ENCODE assay signal across 15 cellular contexts in the genomic region with DNA sequence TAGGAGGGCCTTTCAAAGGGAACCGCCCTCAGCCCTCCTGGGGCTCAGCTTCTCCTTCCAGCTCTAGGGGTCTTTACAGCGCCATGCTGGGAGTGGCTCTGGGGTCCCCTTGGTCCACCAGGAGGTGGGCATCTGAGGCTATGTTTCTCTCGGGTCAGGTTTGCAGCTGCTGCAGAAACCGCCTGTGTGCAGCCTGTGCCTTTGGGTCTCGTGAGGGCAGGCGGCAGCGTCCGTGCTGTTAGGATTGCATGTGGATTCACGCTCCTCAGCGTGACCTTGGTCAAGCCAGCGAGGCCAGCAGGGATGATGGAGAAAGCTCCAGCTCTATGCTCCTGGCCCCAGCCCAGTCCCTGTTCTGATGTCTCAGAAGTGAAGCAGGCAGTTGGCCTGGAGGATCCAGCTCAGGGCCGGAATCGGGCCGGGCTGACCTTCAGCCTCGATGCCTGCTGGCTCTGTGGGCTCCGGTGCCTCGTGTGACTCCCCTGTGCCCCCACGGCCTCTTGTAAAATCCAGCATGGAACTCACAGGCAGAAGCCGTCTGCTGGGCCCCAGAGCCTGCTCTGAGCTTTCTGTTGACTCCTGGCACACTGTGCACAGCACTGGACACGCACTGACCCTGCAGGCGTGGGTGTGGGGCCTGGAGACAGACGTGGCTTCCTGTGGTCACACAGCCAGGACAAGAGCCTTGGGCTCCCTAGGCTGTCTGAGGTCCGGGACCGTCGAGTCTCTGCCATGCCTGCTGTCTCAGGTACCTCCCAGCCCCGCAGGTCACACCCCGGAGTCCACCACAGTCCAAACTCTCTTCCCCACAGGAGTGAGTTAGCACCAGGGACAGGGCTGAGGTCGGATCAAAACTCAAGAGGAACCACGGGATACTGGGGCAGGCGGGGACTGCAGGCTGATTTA. TPM values are rescaled to one million over a fixed set of nuclear protein-coding genes. Genes with fewer than 3 reads are reported as not detected.
DNase-seq lines count a peak whose midpoint lies in the region; ATAC-seq, FAIRE-seq and TF ChIP-seq lines count a peak whose summit lies in the region.
"Had no signal": no experiment of that assay in that cellular context is flagged by ENCODE, and none has a peak within 500 bp of the region (broad histone marks: within the 10 kb centered on the region; RNA-seq: fewer than 3 reads in every experiment).

No MANE protein-coding gene starts in this region.

- H2BK120ac ChIP-seq in IMR-90 (ENCODE audit: low read depth, low read length): no peak overlapping the region

- H3K4me2 ChIP-seq in IMR-90 (ENCODE audit: low read depth, low read length) (no peak overlapping the region), GM23248 (ENCODE audit: unreplicated experiment) (no peak overlapping the region)

- H2AK5ac ChIP-seq in IMR-90 (ENCODE audit: low read depth, low read length): no peak overlapping the region

- peak overlapping the region; percentile 25 for H2AFZ ChIP-seq in IMR-90 (replicated peaks; ENCODE audit: low read length, poor library complexity)
- H2AFZ ChIP-seq in GM23248: no peak overlapping the region

- no peaks in the 10 kb centered on the region for H3K9me2 ChIP-seq in GM23248 (ENCODE audit: insufficient read depth)

- H4K5ac ChIP-seq in IMR-90 (ENCODE audit: low read depth, low read length): no peak overlapping the region

- no peaks in the 10 kb centered on the region for H3K9me1 ChIP-seq in IMR-90 (ENCODE audit: insufficient read depth, low read length)

- no peak overlapping the region for H3K9ac ChIP-seq in IMR-90 (ENCODE audit: low read depth, low read length)
- no peak overlapping the region for H3K9ac ChIP-seq in GM23248

- TF ChIP-seq POLR2A in IMR-90 (IDR thresholded peaks at IDR 0.05; ENCODE audit: low read depth, low read length): no peak
- no peak for TF ChIP-seq POLR2A in Peyer's patch (IDR thresholded peaks at IDR 0.05)

- H3K9me3 ChIP-seq in IMR-90 (ENCODE audit: control insufficient read depth, insufficient read depth, low read length) (peaks cover 22% of the 10 kb centered on the region), Peyer's patch (no peaks in the 10 kb centered on the region), right cardiac atrium (ENCODE audit: control insufficient read depth, low read length) (no peaks in the 10 kb centered on the region), GM23248 (ENCODE audit: low read depth) (no peaks in the 10 kb centered on the region)
- H3K9me3 ChIP-seq: Caco-2, ovary had no signal

- POLR2A ChIA-PET in IMR-90 (lab: Charles Lee; ENCODE audit: unreplicated experiment): no interaction called here

- CTCF ChIA-PET in IMR-90 (lab: Yijun Ruan, JAX): interaction anchor here (1.8 kb wide), 1 partner anchor 10 kb away, joined by 7 read pairs; no protein-coding TSS in a partner anchor

- peaks cover 2% of the 10 kb centered on the region; the same call in 1 of the 2 replicates for H3K4me1 ChIP-seq in IMR-90 (ENCODE audit: control insufficient read depth, insufficient read depth, low read length)
- no peaks in the 10 kb centered on the region for H3K4me1 ChIP-seq in Peyer's patch
- H3K4me1 ChIP-seq in right cardiac atrium (ENCODE audit: control insufficient read depth, insufficient read depth, low read length): no peaks in the 10 kb centered on the region
- H3K4me1 ChIP-seq in GM23248 (ENCODE audit: insufficient read depth): no peaks in the 10 kb centered on the region
- H3K4me1 ChIP-seq: Caco-2 had no signal

- no peak for DNase-seq in IMR-90
- peak in 2 of 3 donors; percentile 37 to 38 for DNase-seq in Peyer's patch
- peak in 1 of 3 donors; percentile 53 for DNase-seq in right cardiac atrium
- DNase-seq in posterior vena cava (ENCODE audit: low spot score): peak; percentile 71
- DNase-seq in urothelium cell line (ENCODE audit: low spot score): no peak
- DNase-seq in GM23248: no peak
- DNase-seq: activated CD4-positive, alpha-beta T cell treated with anti-CD3 and anti-CD28 coated beads, Interleukin-2, amount 50 U/mL, for 4 hours; activated naive CD8-positive, alpha-beta T cell treated with anti-CD3 and anti-CD28 coated beads for 36 hours; AML-193; Caco-2; ovary; stimulated activated CD4-positive, alpha-beta T cell treated with anti-CD3 and anti-CD28 coated beads, Interleukin-4, amount 100 ng/mL, for 4 hours; T-helper 1 cell had no signal

- no peak for TF ChIP-seq RAD21 in IMR-90 (IDR thresholded peaks at IDR 0.05; ENCODE audit: low read length)

- no peak overlapping the region for H3K4ac ChIP-seq in IMR-90 (ENCODE audit: low read depth, low read length)

- no peak overlapping the region; the same call in 1 of the 2 replicates for H4K91ac ChIP-seq in IMR-90 (ENCODE audit: insufficient read depth, low read depth, low read length)

- H3F3A ChIP-seq in GM23248 (ENCODE audit: insufficient read depth): no peaks in the 10 kb centered on the region

- no peak overlapping the region for H2BK15ac ChIP-seq in IMR-90 (ENCODE audit: low read depth, low read length)

- no TSS peak for BruUV-seq in IMR-90 (replicated peaks; lab: Mats Ljungman, UMichigan)

- no peak overlapping the region for H4K8ac ChIP-seq in IMR-90 (ENCODE audit: low read depth in 2 of 2, low read length in 2 of 2)

- dilution Hi-C loops in IMR-90 (cut with HindIII; ENCODE audit: low sequenced_read_pairs, unreplicated experiment): no loop called here

- no peak overlapping the region for H3K27ac ChIP-seq in IMR-90 (ENCODE audit: insufficient read depth, low read length)
- H3K27ac ChIP-seq in Peyer's patch: no peak overlapping the region
- no peak overlapping the region for H3K27ac ChIP-seq in right cardiac atrium (ENCODE audit: low read length)
- H3K27ac ChIP-seq in GM23248: no peak overlapping the region
- H3K27ac ChIP-seq: ovary had no signal

- no peak for FAIRE-seq in urothelium cell line (lab: Jason Lieb, UNC)
- FAIRE-seq: frontal cortex had no signal

- 86% methylated on average over 20 of the region's 30 CpGs; no CpG with 5 or more reads in 1 of the 2 experiments for WGBS in IMR-90 (ENCODE audit: extremely low coverage in 2 of 2, insufficient read length in 1 of 2), 2 experiments
- 66% methylated on average over 30 of the region's 30 CpGs for WGBS in right cardiac atrium
- WGBS in GM23248 (ENCODE audit: low coverage in 1 of 2, low lambda C conversion rate in 2 of 2, missing lambda C conversion rate in 2 of 2), 2 experiments: 62 to 65% methylated on average over 30 of the region's 30 CpGs

- H3K23ac ChIP-seq in IMR-90 (ENCODE audit: low read depth, low read length): no peak overlapping the region

- H3K4me3 ChIP-seq in IMR-90 (ENCODE audit: insufficient read depth, low read depth, low read length) (no peak overlapping the region), Peyer's patch (no peak overlapping the region), right cardiac atrium (ENCODE audit: low read length) (no peak overlapping the region), GM23248 (no peak overlapping the region)
- H3K4me3 ChIP-seq: ovary had no signal

- H3K56ac ChIP-seq in IMR-90 (ENCODE audit: extremely low read depth, insufficient read depth, low read length): no peak overlapping the region

- ATAC-seq in IMR-90 (ENCODE audit: low read depth): no peak
- ATAC-seq in right cardiac atrium: peak; percentile 30 to 54
- no peak for ATAC-seq in HG02884 (IDR thresholded peaks at IDR 0.05; ENCODE audit: unreplicated experiment)

- no peak overlapping the region for H2BK5ac ChIP-seq in IMR-90 (ENCODE audit: low read depth, low read length, poor library complexity, severe bottlenecking)

- no peak overlapping the region for H2AK9ac ChIP-seq in IMR-90 (replicated peaks; ENCODE audit: low read depth, low read length, poor library complexity)

- in situ Hi-C loops in IMR-90 (cut with MboI; ENCODE audit: low sequenced_read_pairs) (no loop called here), GM23248 (cut with MboI) (loop anchor here (10.0 to 25.0 kb wide), 2 partner anchors 188 to 690 kb away; no protein-coding TSS in a partner anchor)

- H3K36me3 ChIP-seq in IMR-90 (ENCODE audit: control insufficient read depth, insufficient read depth, low read length) (no peaks in the 10 kb centered on the region), Peyer's patch (no peaks in the 10 kb centered on the region), GM23248 (ENCODE audit: low read depth) (no peaks in the 10 kb centered on the region)
- H3K36me3 ChIP-seq: ovary had no signal

- intact Hi-C loops in IMR-90 (cut with micrococcal nuclease) (no loop called here), right cardiac atrium (cut with DNase I) (no loop called here), posterior vena cava (cut with DNase I) (no loop called here)

- no peaks in the 10 kb centered on the region for H3K79me2 ChIP-seq in GM23248 (ENCODE audit: insufficient read depth)

- peaks cover 83% of the 10 kb centered on the region for H3K27me3 ChIP-seq in IMR-90 (ENCODE audit: control insufficient read depth, insufficient read depth, low read length)
- no peaks in the 10 kb centered on the region for H3K27me3 ChIP-seq in Peyer's patch
- H3K27me3 ChIP-seq in right cardiac atrium (ENCODE audit: control insufficient read depth, insufficient read depth): no peaks in the 10 kb centered on the region
- peaks cover 68% of the 10 kb centered on the region for H3K27me3 ChIP-seq in GM23248 (replicated peaks; ENCODE audit: insufficient read depth)
- H3K27me3 ChIP-seq: ovary had no signal

- H2BK20ac ChIP-seq in IMR-90 (ENCODE audit: low read depth, low read length): no peak overlapping the region

- H3K18ac ChIP-seq in IMR-90 (ENCODE audit: low read depth, low read length): no peak overlapping the region

- no peak for TF ChIP-seq CTCF in IMR-90 (conservative IDR thresholded peaks at IDR 0.05; ENCODE audit: low read depth, low read length)
- no peak for TF ChIP-seq CTCF in Peyer's patch (IDR thresholded peaks at IDR 0.05)

- H4K20me1 ChIP-seq in IMR-90 (ENCODE audit: insufficient read depth, low read length): peaks cover 12% of the 10 kb centered on the region; the same call in 1 of the 2 replicates
- H4K20me1 ChIP-seq in GM23248 (ENCODE audit: insufficient read depth): no peaks in the 10 kb centered on the region

- no peak overlapping the region for H3K14ac ChIP-seq in IMR-90 (replicated peaks; ENCODE audit: low read depth, low read length)

- H3K79me1 ChIP-seq in IMR-90 (ENCODE audit: low read depth in 1 of 2, low read length in 2 of 2): no peaks in the 10 kb centered on the region

RNA-seq across cellular contexts. Expression of a gene that starts 54.3 kb away (rescaled TPM):
- total RNA-seq in IMR-90 (2012; rRNA removed) (27.2 and 35.5 TPM in 2 replicates), Peyer's patch (1 to 10 TPM; 1.2 to 8.3 (median 3.5) TPM), right cardiac atrium (under 1 TPM; 0.25 to 0.94 (median 0.58) TPM), posterior vena cava (1 to 10 TPM in 1 of 2 donors, under 1 TPM in 1; 0.95 to 1.6 TPM)
- polyA plus RNA-seq in IMR-90 (2012; rRNA removed) (16.3 and 17.1 TPM in 2 replicates), right cardiac atrium (0.27 TPM), GM23248 (2016; fragmentation: Nextera tagmentation; extraction: Ambion mirVana) (20.4 and 25.9 TPM in 2 replicates)
- polyA plus RNA-seq in IMR-90 (2012; cell fraction: cytosol; rRNA removed): 6.5 and 11.4 TPM in 2 replicates
- 4.6 and 11.3 TPM in 2 replicates for polyA plus RNA-seq in IMR-90 (2012; cell fraction: nucleus; rRNA removed; ENCODE audit: low replicate concordance)
- total RNA-seq in GM23248 (2014; rRNA removed; shearing (Covaris generic)): 19.5 and 24.0 TPM in 2 replicates

RNA-seq across cellular contexts. Expression of a gene that starts 54.4 kb away (rescaled TPM):
- 40.0 and 43.4 TPM in 2 replicates for total RNA-seq in IMR-90 (2012; rRNA removed)
- 19.1 and 22.0 TPM in 2 replicates for polyA plus RNA-seq in IMR-90 (2012; rRNA removed)
- polyA plus RNA-seq in IMR-90 (2012; cell fraction: cytosol; rRNA removed): 11.5 and 12.8 TPM in 2 replicates
- 37.5 and 50.9 TPM in 2 replicates for polyA plus RNA-seq in IMR-90 (2012; cell fraction: nucleus; rRNA removed; ENCODE audit: low replicate concordance)
- 10 to 100 TPM; 36.4 to 90.8 (median 65.4) TPM for total RNA-seq in Peyer's patch
- total RNA-seq in right cardiac atrium: 10 to 100 TPM; 25.1 to 41.3 (median 34.0) TPM
- 17.1 TPM for polyA plus RNA-seq in right cardiac atrium
- 10 to 100 TPM; 28.6 to 36.0 TPM for total RNA-seq in posterior vena cava
- 25.9 and 30.6 TPM in 2 replicates for total RNA-seq in GM23248 (2014; rRNA removed; shearing (Covaris generic))
- 16.8 and 18.2 TPM in 2 replicates for polyA plus RNA-seq in GM23248 (2016; fragmentation: Nextera tagmentation; extraction: Ambion mirVana)

Comparison
In these comparisons a context has a peak if more than half of its experiments do, and no peak if none do; other contexts are left out.
1. ATAC-seq: peak in right cardiac atrium (2 of 2); none in IMR-90 (single experiment) and HG02884 (single experiment).
2. DNase-seq: peak in Peyer's patch (2 of 3) and posterior vena cava (single experiment); none in IMR-90 (single experiment), urothelium cell line (single experiment) and GM23248 (single experiment).